ENCODE assay signal across 24 cellular contexts in the genomic region with DNA sequence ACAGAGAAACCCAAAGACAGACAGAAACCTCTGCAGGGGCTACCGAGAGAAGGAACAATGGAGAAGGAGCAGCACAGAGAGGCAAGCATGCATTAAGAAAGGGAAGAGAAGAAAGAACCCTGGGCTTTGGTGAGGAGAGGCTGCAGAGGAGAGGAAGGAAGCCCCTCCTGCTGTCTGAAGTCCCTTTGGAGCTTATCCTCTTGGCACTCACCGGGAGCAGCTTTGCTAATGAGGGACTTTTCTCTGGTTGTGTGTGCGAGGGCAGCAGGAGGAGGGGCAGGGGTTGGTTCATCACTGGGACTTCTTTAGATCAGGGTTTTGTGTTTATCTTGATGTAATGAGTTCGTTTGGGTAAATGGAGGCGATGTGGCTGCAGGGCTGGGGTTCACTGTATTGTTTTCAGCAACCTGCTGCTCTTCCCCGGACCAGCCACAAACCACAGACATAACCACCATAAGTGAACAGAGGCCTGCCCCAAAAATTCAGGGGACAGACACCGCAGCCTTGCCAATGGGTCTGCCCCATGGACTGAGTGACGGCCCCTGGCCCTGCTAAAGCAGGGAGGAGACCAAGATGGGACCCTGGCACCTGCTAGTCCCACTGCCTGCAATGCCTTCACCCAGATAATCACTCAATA.
DNase-seq lines count a peak whose midpoint lies in the region; ATAC-seq and TF ChIP-seq lines count a peak whose summit lies in the region.
"Had no signal": no experiment of that assay in that cellular context is flagged by ENCODE, and none has a peak within 500 bp of the region (broad histone marks: within the 10 kb centered on the region; RNA-seq: fewer than 3 reads in every experiment).

No MANE protein-coding gene starts in this region.

- intact Hi-C loops in CD8-positive, alpha-beta T cell (cut with DNase I, micrococcal nuclease): no loop called here
- intact Hi-C loops in IMR-90 (cut with micrococcal nuclease): no loop called here
- intact Hi-C loops in posterior vena cava (cut with DNase I): no loop called here
- intact Hi-C loops in lower lobe of right lung (cut with DNase I): no loop called here

- no peaks in the 10 kb centered on the region for H3K27me3 ChIP-seq in CD8-positive, alpha-beta T cell (ENCODE audit: insufficient read depth, low read length)
- peaks cover 30% of the 10 kb centered on the region; the same call in 1 of the 2 replicates for H3K27me3 ChIP-seq in IMR-90 (ENCODE audit: control insufficient read depth, insufficient read depth, low read length)
- no peaks in the 10 kb centered on the region for H3K27me3 ChIP-seq in lower lobe of right lung (ENCODE audit: low read depth)

- H3K9me3 Mint-ChIP-seq in CD8-positive, alpha-beta T cell: no peaks in the 10 kb centered on the region

- no peak overlapping the region for H3K4ac ChIP-seq in IMR-90 (ENCODE audit: low read depth, low read length)

- H2BK120ac ChIP-seq in IMR-90 (ENCODE audit: low read depth, low read length): no peak overlapping the region

- H2AK5ac ChIP-seq in IMR-90 (ENCODE audit: low read depth, low read length): no peak overlapping the region

- H3K4me3 Mint-ChIP-seq in CD8-positive, alpha-beta T cell: no peak overlapping the region
- peak overlapping the region; percentile 15 for H3K4me3 Mint-ChIP-seq in T-helper 17 cell
- H3K4me3 Mint-ChIP-seq: B cell, CD14-positive monocyte had no signal

- H3K27ac ChIP-seq in CD8-positive, alpha-beta T cell (ENCODE audit: low read depth, low read length): no peak overlapping the region
- H3K27ac ChIP-seq in IMR-90 (ENCODE audit: insufficient read depth, low read length) (no peak overlapping the region), lower lobe of right lung (no peak overlapping the region)
- H3K27ac ChIP-seq: A549, HL-60 had no signal

- no peaks in the 10 kb centered on the region for H3K9me3 ChIP-seq in CD8-positive, alpha-beta T cell (ENCODE audit: low read length)
- H3K9me3 ChIP-seq in IMR-90 (ENCODE audit: control insufficient read depth, insufficient read depth, low read length) (no peaks in the 10 kb centered on the region), T-helper 17 cell (ENCODE audit: control insufficient read depth, low read length, poor library complexity, severe bottlenecking) (no peaks in the 10 kb centered on the region), lower lobe of right lung (no peaks in the 10 kb centered on the region)
- H3K9me3 ChIP-seq: A549, SK-N-SH had no signal

- no peak overlapping the region for H3K9ac ChIP-seq in IMR-90 (ENCODE audit: low read depth, low read length)
- H3K9ac ChIP-seq: SK-N-SH had no signal

- TF ChIP-seq CTCF in CD8-positive, alpha-beta T cell (IDR thresholded peaks at IDR 0.05): no peak
- no peak for TF ChIP-seq CTCF in IMR-90 (conservative IDR thresholded peaks at IDR 0.05; ENCODE audit: low read depth, low read length)
- no peak for TF ChIP-seq CTCF in lower lobe of right lung (IDR thresholded peaks at IDR 0.05)

- DNase-seq in CD8-positive, alpha-beta T cell: no peak
- DNase-seq in IMR-90 (no peak), T-helper 17 cell (no peak), posterior vena cava (ENCODE audit: low spot score) (peak; percentile 54), AG08396 (ENCODE audit: low spot score) (no peak), HEK293T (ENCODE audit: extremely low spot score) (no peak), lower lobe of right lung (no peak)
- DNase-seq: DMS153, DND-41, MV-4-11, NCI-H1417, NCI-H1694, NCI-H2029 treated with DMSO at 0.1 percent for 48 hours, NCI-H446 treated with DMSO at 0.1 percent for 48 hours, NCI-H526, PC-3, SK-N-SH, SW 1271 had no signal

- no peak overlapping the region for H4K5ac ChIP-seq in IMR-90 (ENCODE audit: low read depth, low read length)

- peaks cover 29% of the 10 kb centered on the region for H3K27me3 Mint-ChIP-seq in CD8-positive, alpha-beta T cell (ENCODE audit: low read depth)
- peaks cover 31% of the 10 kb centered on the region for H3K27me3 Mint-ChIP-seq in T-helper 17 cell

- no peak overlapping the region for H2AK9ac ChIP-seq in IMR-90 (replicated peaks; ENCODE audit: low read depth, low read length, poor library complexity)

- peak overlapping the region; percentile 7 for H2AFZ ChIP-seq in IMR-90 (replicated peaks; ENCODE audit: low read length, poor library complexity)

- no peak for TF ChIP-seq RAD21 in IMR-90 (IDR thresholded peaks at IDR 0.05; ENCODE audit: low read length)

- no peak overlapping the region for H3K56ac ChIP-seq in IMR-90 (ENCODE audit: extremely low read depth, insufficient read depth, low read length)

- in situ Hi-C loops in IMR-90 (cut with MboI; ENCODE audit: low sequenced_read_pairs): no loop called here

- H3K36me3 ChIP-seq in CD8-positive, alpha-beta T cell (ENCODE audit: insufficient read depth, low read length): no peaks in the 10 kb centered on the region
- H3K36me3 ChIP-seq in IMR-90 (ENCODE audit: control insufficient read depth, insufficient read depth, low read length) (no peaks in the 10 kb centered on the region), lower lobe of right lung (no peaks in the 10 kb centered on the region)

- H3K18ac ChIP-seq in IMR-90 (ENCODE audit: low read depth, low read length): no peak overlapping the region

- H3K4me2 ChIP-seq in IMR-90 (ENCODE audit: low read depth, low read length): no peak overlapping the region
- H3K4me2 ChIP-seq: A549, SK-N-SH had no signal

- H4K91ac ChIP-seq in IMR-90 (ENCODE audit: insufficient read depth, low read depth, low read length): no peak overlapping the region

- H3K27ac Mint-ChIP-seq in CD8-positive, alpha-beta T cell: peak overlapping the region; percentile 7
- H3K27ac Mint-ChIP-seq in T-helper 17 cell: no peak overlapping the region
- H3K27ac Mint-ChIP-seq: B cell, CD14-positive monocyte had no signal

- BruUV-seq in IMR-90 (replicated peaks; lab: Mats Ljungman, UMichigan): no TSS peak

- no peak overlapping the region for H4K8ac ChIP-seq in IMR-90 (ENCODE audit: low read depth in 2 of 2, low read length in 2 of 2)

- no peak overlapping the region for H2BK15ac ChIP-seq in IMR-90 (ENCODE audit: low read depth, low read length)

- H3K4me1 ChIP-seq in CD8-positive, alpha-beta T cell (ENCODE audit: insufficient read depth, low read length): no peaks in the 10 kb centered on the region
- H3K4me1 ChIP-seq in IMR-90 (ENCODE audit: control insufficient read depth, insufficient read depth, low read length): no peaks in the 10 kb centered on the region
- H3K4me1 ChIP-seq in lower lobe of right lung: no peaks in the 10 kb centered on the region
- H3K4me1 ChIP-seq: A549 had no signal

- H3K23ac ChIP-seq in IMR-90 (ENCODE audit: low read depth, low read length): no peak overlapping the region

- no peak overlapping the region for H2BK20ac ChIP-seq in IMR-90 (ENCODE audit: low read depth, low read length)

- 80% methylated on average over 1 of the region's 8 CpGs; no CpG with 5 or more reads in 1 of the 2 experiments for WGBS in IMR-90 (ENCODE audit: extremely low coverage in 2 of 2, insufficient read length in 1 of 2), 2 experiments

- CTCF ChIA-PET in CD8-positive, alpha-beta T cell (lab: Charles Lee): interaction anchor here (0.7 kb wide), 1 partner anchor 390 kb away, joined by 3 read pairs; no protein-coding TSS in a partner anchor
- CTCF ChIA-PET in IMR-90 (lab: Yijun Ruan, JAX) (interaction anchor here (0.6 kb wide), 1 partner anchor 723 kb away, joined by 5 read pairs; no protein-coding TSS in a partner anchor), HEK293T (lab: Yijun Ruan, JAX) (no interaction called here)

- peaks cover 6% of the 10 kb centered on the region for H3K4me1 Mint-ChIP-seq in CD8-positive, alpha-beta T cell (ENCODE audit: low read depth)
- H3K4me1 Mint-ChIP-seq in T-helper 17 cell: peaks cover 6% of the 10 kb centered on the region
- H3K4me1 Mint-ChIP-seq: B cell, CD14-positive monocyte had no signal

- dilution Hi-C loops in IMR-90 (cut with HindIII; ENCODE audit: low sequenced_read_pairs, unreplicated experiment): no loop called here

- no peak overlapping the region for H3K14ac ChIP-seq in IMR-90 (replicated peaks; ENCODE audit: low read depth, low read length)

- no peak overlapping the region for H3K4me3 ChIP-seq in CD8-positive, alpha-beta T cell (ENCODE audit: low read depth, low read length)
- H3K4me3 ChIP-seq in IMR-90 (ENCODE audit: insufficient read depth, low read depth, low read length) (no peak overlapping the region), lower lobe of right lung (no peak overlapping the region)
- H3K4me3 ChIP-seq: A549, K562 had no signal

- TF ChIP-seq POLR2A in IMR-90 (IDR thresholded peaks at IDR 0.05; ENCODE audit: low read depth, low read length): no peak

- H4K20me1 ChIP-seq in IMR-90 (ENCODE audit: insufficient read depth, low read length): no peaks in the 10 kb centered on the region

- no peaks in the 10 kb centered on the region for H3K36me3 Mint-ChIP-seq in CD8-positive, alpha-beta T cell
- no peaks in the 10 kb centered on the region for H3K36me3 Mint-ChIP-seq in T-helper 17 cell (ENCODE audit: low read depth)
- H3K36me3 Mint-ChIP-seq: CD14-positive monocyte had no signal

- no peaks in the 10 kb centered on the region; the same call in 1 of the 2 replicates for H3K9me1 ChIP-seq in IMR-90 (ENCODE audit: insufficient read depth, low read length)

- no peak for ATAC-seq in CD8-positive, alpha-beta T cell
- ATAC-seq in IMR-90 (ENCODE audit: low read depth) (no peak), T-helper 17 cell (no peak), lower lobe of right lung (no peak)
- ATAC-seq: A549, HCT116, K562, PC-3 had no signal

- POLR2A ChIA-PET in CD8-positive, alpha-beta T cell (lab: Charles Lee): interaction anchor here (0.6 kb wide), 1 partner anchor 7 kb away, joined by 3 read pairs; no protein-coding TSS in a partner anchor
- POLR2A ChIA-PET in IMR-90 (lab: Charles Lee; ENCODE audit: unreplicated experiment): no interaction called here
- POLR2A ChIA-PET in HEK293T (lab: Yijun Ruan, JAX): no interaction called here

- H2BK5ac ChIP-seq in IMR-90 (ENCODE audit: low read depth, low read length, poor library complexity, severe bottlenecking): no peak overlapping the region

- H3K79me1 ChIP-seq in IMR-90 (ENCODE audit: low read depth in 1 of 2, low read length in 2 of 2): no peaks in the 10 kb centered on the region

TF ChIP-seq in IMR-90, 13 proteins besides CTCF, POLR2A, EP300 and RAD21 (continues in another document):
- TF ChIP-seq FOS (IDR thresholded peaks at IDR 0.05; ENCODE audit: low read depth, low read length) (no peak), SMC3 (IDR thresholded peaks at IDR 0.05; ENCODE audit: low read depth, low read length) (no peak), NFE2L2 (IDR thresholded peaks at IDR 0.05; ENCODE audit: low read depth, low read length) (no peak), MAFK (IDR thresholded peaks at IDR 0.05; ENCODE audit: low read depth, low read length) (no peak), MXI1 (IDR thresholded peaks at IDR 0.05; ENCODE audit: borderline replicate concordance, low read depth, low read length) (no peak)

TF ChIP-seq in HEK293T, 16 proteins besides CTCF, POLR2A, EP300 and RAD21 (continues in another document):
- TF ChIP-seq CTBP1 (IDR thresholded peaks at IDR 0.05; ENCODE audit: borderline replicate concordance) (no peak), TARDBP (IDR thresholded peaks at IDR 0.05) (no peak), L3MBTL2 (conservative IDR thresholded peaks at IDR 0.05) (no peak), NFRKB (IDR thresholded peaks at IDR 0.05) (no peak), FOXK2 (IDR thresholded peaks at IDR 0.05) (no peak), SP1 (IDR thresholded peaks at IDR 0.05) (no peak), HDGF (IDR thresholded peaks at IDR 0.05; ENCODE audit: borderline replicate concordance) (no peak), FOXA1 (IDR thresholded peaks at IDR 0.05) (no peak)
